Comparison of ENCODE assay signal across 1 cellular context in genomic region chr16:68732068-68732680, GRCh38.
TF ChIP-seq lines count a peak whose summit lies in the region.

No MANE protein-coding gene starts in this region.

TF ChIP-seq in GM12878, 131 proteins besides CTCF, POLR2A, EP300 and RAD21 (continued from another document):
- TF ChIP-seq IRF3 (IDR thresholded peaks at IDR 0.05): no peak
- TF ChIP-seq ASH2L (IDR thresholded peaks at IDR 0.05; ENCODE audit: borderline replicate concordance, low read depth): no peak
- TF ChIP-seq, protein P1, sequence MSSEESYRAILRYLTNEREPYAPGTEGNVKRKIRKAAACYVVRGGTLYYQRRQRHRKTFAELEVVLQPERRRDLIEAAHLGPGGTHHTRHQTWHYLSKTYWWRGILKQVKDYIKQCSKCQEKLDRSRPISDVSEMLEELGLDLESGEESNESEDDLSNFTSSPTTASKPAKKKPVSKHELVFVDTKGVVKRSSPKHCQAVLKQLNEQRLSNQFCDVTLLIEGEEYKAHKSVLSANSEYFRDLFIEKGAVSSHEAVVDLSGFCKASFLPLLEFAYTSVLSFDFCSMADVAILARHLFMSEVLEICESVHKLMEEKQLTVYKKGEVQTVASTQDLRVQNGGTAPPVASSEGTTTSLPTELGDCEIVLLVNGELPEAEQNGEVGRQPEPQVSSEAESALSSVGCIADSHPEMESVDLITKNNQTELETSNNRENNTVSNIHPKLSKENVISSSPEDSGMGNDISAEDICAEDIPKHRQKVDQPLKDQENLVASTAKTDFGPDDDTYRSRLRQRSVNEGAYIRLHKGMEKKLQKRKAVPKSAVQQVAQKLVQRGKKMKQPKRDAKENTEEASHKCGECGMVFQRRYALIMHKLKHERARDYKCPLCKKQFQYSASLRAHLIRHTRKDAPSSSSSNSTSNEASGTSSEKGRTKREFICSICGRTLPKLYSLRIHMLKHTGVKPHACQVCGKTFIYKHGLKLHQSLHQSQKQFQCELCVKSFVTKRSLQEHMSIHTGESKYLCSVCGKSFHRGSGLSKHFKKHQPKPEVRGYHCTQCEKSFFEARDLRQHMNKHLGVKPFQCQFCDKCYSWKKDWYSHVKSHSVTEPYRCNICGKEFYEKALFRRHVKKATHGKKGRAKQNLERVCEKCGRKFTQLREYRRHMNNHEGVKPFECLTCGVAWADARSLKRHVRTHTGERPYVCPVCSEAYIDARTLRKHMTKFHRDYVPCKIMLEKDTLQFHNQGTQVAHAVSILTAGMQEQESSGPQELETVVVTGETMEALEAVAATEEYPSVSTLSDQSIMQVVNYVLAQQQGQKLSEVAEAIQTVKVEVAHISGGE (CRISPR knock-in tag; IDR thresholded peaks at IDR 0.05): no peak
- TF ChIP-seq BRCA1 (IDR thresholded peaks at IDR 0.05; ENCODE audit: low read depth, low read length): no peak
- TF ChIP-seq ATF3 (IDR thresholded peaks at IDR 0.05; ENCODE audit: borderline replicate concordance, extremely low read depth, low read depth, low read length): no peak
- no peak for TF ChIP-seq IRF4 (IDR thresholded peaks at IDR 0.05; ENCODE audit: low read depth, low read length)
- TF ChIP-seq, protein P2, sequence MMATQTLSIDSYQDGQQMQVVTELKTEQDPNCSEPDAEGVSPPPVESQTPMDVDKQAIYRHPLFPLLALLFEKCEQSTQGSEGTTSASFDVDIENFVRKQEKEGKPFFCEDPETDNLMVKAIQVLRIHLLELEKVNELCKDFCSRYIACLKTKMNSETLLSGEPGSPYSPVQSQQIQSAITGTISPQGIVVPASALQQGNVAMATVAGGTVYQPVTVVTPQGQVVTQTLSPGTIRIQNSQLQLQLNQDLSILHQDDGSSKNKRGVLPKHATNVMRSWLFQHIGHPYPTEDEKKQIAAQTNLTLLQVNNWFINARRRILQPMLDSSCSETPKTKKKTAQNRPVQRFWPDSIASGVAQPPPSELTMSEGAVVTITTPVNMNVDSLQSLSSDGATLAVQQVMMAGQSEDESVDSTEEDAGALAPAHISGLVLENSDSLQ (IDR thresholded peaks at IDR 0.05): no peak
